Comparison of ENCODE assay signal across 18 cellular contexts in genomic region chr5:106171132-106171531, GRCh38.
"Had no signal": no experiment of that assay in that cellular context is flagged by ENCODE, and none has a peak within 500 bp of the region (broad histone marks: within the 10 kb centered on the region; RNA-seq: fewer than 3 reads in every experiment).

No MANE protein-coding gene starts in this region.

- H3K4me1 ChIP-seq: body of pancreas, gastroesophageal sphincter, left lung, prostate gland, right lobe of liver had no signal

- H3K9me3 ChIP-seq: body of pancreas, prostate gland, right lobe of liver had no signal

- H3K27me3 ChIP-seq: body of pancreas, gastroesophageal sphincter, left lung, right lobe of liver had no signal

- DNase-seq: activated CD4-positive, alpha-beta T cell treated with anti-CD3 and anti-CD28 coated beads for 48 hours; activated CD8-positive, alpha-beta memory T cell treated with anti-CD3 and anti-CD28 coated beads, Interleukin-2, amount 50 U/mL, for 4 hours; activated CD8-positive, alpha-beta T cell treated with anti-CD3 and anti-CD28 coated beads for 36 hours; activated gamma-delta T cell; activated T-cell treated with anti-CD3 and anti-CD28 coated beads, Interleukin-2, amount 50 U/mL, for 48 hours; amniotic stem cell; body of pancreas; endodermal cell; left lung; mammary epithelial cell; right lobe of liver; stimulated activated naive CD8-positive, alpha-beta T cell treated with anti-CD3 and anti-CD28 coated beads, Interleukin-15, Interleukin-2, amounts not matched to agents 100 U/mL and 50 U/mL, for 24 hours; T-helper 2 cell had no signal

- H3K4me3 ChIP-seq: body of pancreas, gastroesophageal sphincter, left lung, prostate gland, right lobe of liver, smooth muscle cell had no signal

- H3K27ac ChIP-seq: body of pancreas, gastroesophageal sphincter, left lung, prostate gland, right lobe of liver had no signal

- ATAC-seq: activated CD8-positive, alpha-beta T cell treated with anti-CD3 and anti-CD28 coated beads for 36 hours; body of pancreas; gastroesophageal sphincter; left lung; right lobe of liver; stimulated activated naive CD8-positive, alpha-beta T cell treated with anti-CD3 and anti-CD28 coated beads, Interleukin-15, Interleukin-2, amounts not matched to agents 100 U/mL and 50 U/mL, for 24 hours; WTC11 had no signal

- H3K36me3 ChIP-seq: gastroesophageal sphincter, left lung, prostate gland, right lobe of liver had no signal

- FAIRE-seq: keratinocyte had no signal
